ENCODE assay signal across 16 cellular contexts in the genomic region with DNA sequence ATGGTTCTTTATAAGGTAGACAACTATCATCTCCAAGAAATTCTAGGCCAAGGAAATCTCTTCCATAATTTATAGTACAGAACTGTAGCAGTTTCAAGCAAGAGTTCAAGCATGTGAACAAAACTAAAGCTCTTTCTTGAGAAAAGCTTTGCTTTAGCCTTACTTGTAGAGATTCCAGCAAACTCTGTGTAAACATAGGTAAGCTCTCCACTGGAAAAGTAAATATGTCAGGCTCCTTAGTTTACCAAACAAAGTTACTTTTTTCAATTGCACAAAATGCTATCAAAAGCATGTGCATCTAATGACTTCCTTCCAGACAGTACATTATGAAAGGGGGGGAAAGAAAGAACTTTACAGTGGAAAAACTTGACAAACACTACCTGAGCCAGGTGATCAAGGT.
"Had no signal": no experiment of that assay in that cellular context is flagged by ENCODE, and none has a peak within 500 bp of the region (broad histone marks: within the 10 kb centered on the region; RNA-seq: fewer than 3 reads in every experiment).

No MANE protein-coding gene starts in this region.

- H3K9me3 Mint-ChIP-seq: activated naive CD4-positive, alpha-beta T cell treated with anti-CD3 and anti-CD28 coated beads for 36 hours; activated naive CD8-positive, alpha-beta T cell treated with anti-CD3 and anti-CD28 coated beads, Interleukin-2, amount 50 U/mL, for 24 hours; activated T-helper 2 cell treated with anti-CD3 and anti-CD28 coated beads, Interferon-gamma antibody, Interleukin-2, Interleukin-4, amounts not matched to agents 10 μg/mL and 5 μg/mL and 100 μg/mL, durations not matched to agents 14 hours and 24 hours and 36 hours; natural killer cell treated with Interleukin-12 subunit alpha and Interleukin-12 subunit beta and Interleukin-15 and Interleukin-18, amount 100 ng/mL, for 72 hours; stimulated activated naive B cell treated with anti-CD40 and anti-IgM and Interleukin-4, amounts not matched to agents 10 μg/mL and 1 μg/mL and 100 μg/mL, for 72 hours; type B pancreatic cell had no signal

- H3K27ac Mint-ChIP-seq: activated naive CD4-positive, alpha-beta T cell treated with anti-CD3 and anti-CD28 coated beads for 36 hours; activated naive CD8-positive, alpha-beta T cell treated with anti-CD3 and anti-CD28 coated beads, Interleukin-2, amount 50 U/mL, for 24 hours; activated T-helper 2 cell treated with anti-CD3 and anti-CD28 coated beads, Interferon-gamma antibody, Interleukin-2, Interleukin-4, amounts not matched to agents 10 μg/mL and 5 μg/mL and 100 μg/mL, durations not matched to agents 14 hours and 24 hours and 36 hours; natural killer cell treated with Interleukin-12 subunit alpha and Interleukin-12 subunit beta and Interleukin-15 and Interleukin-18, amount 100 ng/mL, for 72 hours; stimulated activated naive B cell treated with anti-CD40 and anti-IgM and Interleukin-4, amounts not matched to agents 10 μg/mL and 1 μg/mL and 100 μg/mL, for 72 hours; type B pancreatic cell had no signal

- H3K27me3 Mint-ChIP-seq: activated naive CD8-positive, alpha-beta T cell treated with anti-CD3 and anti-CD28 coated beads, Interleukin-2, amount 50 U/mL, for 24 hours; natural killer cell treated with Interleukin-12 subunit alpha and Interleukin-12 subunit beta and Interleukin-15 and Interleukin-18, amount 100 ng/mL, for 72 hours; stimulated activated naive B cell treated with anti-CD40 and anti-IgM and Interleukin-4, amounts not matched to agents 10 μg/mL and 1 μg/mL and 100 μg/mL, for 72 hours; type B pancreatic cell had no signal

- H3K27ac ChIP-seq: prostate gland had no signal

- ATAC-seq: activated CD4-positive, CD25-positive, alpha-beta regulatory T cell treated with anti-CD3 and anti-CD28 coated beads, Interleukin-2, amount 50 U/mL, for 24 hours; activated naive CD8-positive, alpha-beta T cell treated with anti-CD3 and anti-CD28 coated beads, Interleukin-2, amount 50 U/mL, for 24 hours; esophagus mucosa; natural killer cell treated with Interleukin-12 subunit alpha and Interleukin-12 subunit beta and Interleukin-15 and Interleukin-18, amount 100 ng/mL, for 72 hours; stimulated activated naive B cell treated with anti-CD40 and anti-IgM and Interleukin-4, amounts not matched to agents 10 μg/mL and 1 μg/mL and 100 μg/mL, for 72 hours had no signal

- H3K36me3 ChIP-seq: prostate gland had no signal

- H3K4me1 ChIP-seq: prostate gland had no signal

- H3K9me3 ChIP-seq: prostate gland had no signal

- DNase-seq: activated naive CD4-positive, alpha-beta T cell treated with anti-CD3 and anti-CD28 coated beads for 36 hours; activated naive CD8-positive, alpha-beta T cell treated with anti-CD3 and anti-CD28 coated beads, Interleukin-2, amount 50 U/mL, for 24 hours; islet precursor cell; left ventricle myocardium superior; occipital lobe; right cardiac atrium; stimulated activated CD4-positive, alpha-beta T cell treated with anti-CD3 and anti-CD28 coated beads, Interleukin-15, amount 100 ng/mL, for 24 hours; stimulated activated CD4-positive, alpha-beta T cell treated with anti-CD3 and anti-CD28 coated beads, Interleukin-4, amount 100 ng/mL, for 1 hour; stimulated activated naive B cell treated with anti-CD40 and anti-IgM and Interleukin-4, amounts not matched to agents 10 μg/mL and 1 μg/mL and 100 μg/mL, for 72 hours had no signal

- H3K4me3 ChIP-seq: prostate gland, skin epidermis had no signal

- H3K4me3 Mint-ChIP-seq: activated naive CD4-positive, alpha-beta T cell treated with anti-CD3 and anti-CD28 coated beads for 36 hours; activated naive CD8-positive, alpha-beta T cell treated with anti-CD3 and anti-CD28 coated beads, Interleukin-2, amount 50 U/mL, for 24 hours; natural killer cell treated with Interleukin-12 subunit alpha and Interleukin-12 subunit beta and Interleukin-15 and Interleukin-18, amount 100 ng/mL, for 72 hours; stimulated activated naive B cell treated with anti-CD40 and anti-IgM and Interleukin-4, amounts not matched to agents 10 μg/mL and 1 μg/mL and 100 μg/mL, for 72 hours; type B pancreatic cell had no signal
